8 cellular contexts compared by ENCODE assay signal in the genomic region with DNA sequence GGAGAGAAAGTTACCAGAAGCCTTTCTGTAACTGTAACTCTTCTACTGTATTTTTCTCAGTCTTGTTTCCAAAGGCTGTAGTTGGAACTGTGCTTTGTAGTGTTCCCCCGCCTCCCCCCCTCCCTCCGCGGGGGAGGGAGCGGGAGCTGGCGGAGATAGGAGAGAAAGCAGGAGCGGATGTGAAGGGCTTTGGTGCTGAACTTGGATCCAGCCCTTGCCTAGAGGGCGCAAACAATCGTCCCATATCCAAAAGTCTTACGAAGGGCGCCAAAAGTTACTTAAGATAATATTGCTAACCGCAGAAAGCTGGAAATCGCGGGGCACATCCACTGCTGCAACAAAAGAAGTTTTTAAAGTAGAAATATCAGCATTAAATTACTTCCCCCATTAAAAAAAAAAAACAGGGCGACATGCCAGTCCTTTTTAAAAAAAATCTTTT. TPM values are rescaled to one million over a fixed set of nuclear protein-coding genes. Genes with fewer than 3 reads are reported as not detected.
DNase-seq lines count a peak whose midpoint lies in the region; ATAC-seq and TF ChIP-seq lines count a peak whose summit lies in the region.

No MANE protein-coding gene starts in this region.

- no peak for ATAC-seq in GM18907 (IDR thresholded peaks at IDR 0.05; ENCODE audit: unreplicated experiment)

- peak; percentile 44 for TF ChIP-seq CTCF in retinal pigment epithelial cell (conservative IDR thresholded peaks at IDR 0.05; ENCODE audit: low read depth, low read length)
- no peak for TF ChIP-seq CTCF in endothelial cell (IDR thresholded peaks at IDR 0.05; ENCODE audit: unreplicated experiment)

- peaks cover 18% of the 10 kb centered on the region for H3K27me3 Mint-ChIP-seq in endothelial cell (ENCODE audit: unreplicated experiment)

- no peaks in the 10 kb centered on the region for H3K9me3 Mint-ChIP-seq in endothelial cell (ENCODE audit: unreplicated experiment)

- no peak overlapping the region for H3K4me3 Mint-ChIP-seq in endothelial cell (ENCODE audit: unreplicated experiment)

- H3K36me3 Mint-ChIP-seq in endothelial cell (ENCODE audit: low read depth, unreplicated experiment): peaks cover 5% of the 10 kb centered on the region

- DNase-seq in stimulated activated CD4-positive, alpha-beta T cell treated with anti-CD3 and anti-CD28 coated beads, Interleukin-15, amount 100 ng/mL, for 24 hours: peak; percentile 12
- no peak for DNase-seq in stimulated activated CD4-positive, alpha-beta T cell treated with anti-CD3 and anti-CD28 coated beads, Interleukin-4, amount 100 ng/mL, for 1 hour
- DNase-seq in NCI-H748 (lab: John Stamatoyannopoulos, UW; ENCODE audit: unreplicated experiment) (peak; percentile 84), astrocyte of the hippocampus (ENCODE audit: low read depth, low spot score) (peak; percentile 82), hypothalamus (lab: John Stamatoyannopoulos, UW) (peak in 40 of 51 donors; percentile 5 to 86 (median 56)), retinal pigment epithelial cell (ENCODE audit: low read depth) (no peak), endothelial cell (ENCODE audit: low spot score) (no peak)

- H3K27ac Mint-ChIP-seq in endothelial cell (ENCODE audit: unreplicated experiment): no peak overlapping the region

- peaks cover 49% of the 10 kb centered on the region for H3K4me1 Mint-ChIP-seq in endothelial cell (ENCODE audit: unreplicated experiment)

- peak overlapping the region; percentile 34 for H3K4me3 ChIP-seq in retinal pigment epithelial cell (ENCODE audit: low read length)

RNA-seq across cellular contexts. Expression of gene NFIA, which starts 2.4 kb away (rescaled TPM):
- total RNA-seq in endothelial cell (ENCODE audit: unreplicated experiment): 16.2 TPM

Comparison
In these comparisons a context has a peak if more than half of its experiments do, and no peak if none do; other contexts are left out.
1. DNase-seq: peak in stimulated activated CD4-positive, alpha-beta T cell treated with anti-CD3 and anti-CD28 coated beads, Interleukin-15, amount 100 ng/mL, for 24 hours (single experiment), NCI-H748 (single experiment), astrocyte of the hippocampus (single experiment) and hypothalamus (40 of 51); none in stimulated activated CD4-positive, alpha-beta T cell treated with anti-CD3 and anti-CD28 coated beads, Interleukin-4, amount 100 ng/mL, for 1 hour (single experiment), retinal pigment epithelial cell (single experiment) and endothelial cell (single experiment).